Comparison of ENCODE assay signal across 20 cellular contexts in the genomic region with DNA sequence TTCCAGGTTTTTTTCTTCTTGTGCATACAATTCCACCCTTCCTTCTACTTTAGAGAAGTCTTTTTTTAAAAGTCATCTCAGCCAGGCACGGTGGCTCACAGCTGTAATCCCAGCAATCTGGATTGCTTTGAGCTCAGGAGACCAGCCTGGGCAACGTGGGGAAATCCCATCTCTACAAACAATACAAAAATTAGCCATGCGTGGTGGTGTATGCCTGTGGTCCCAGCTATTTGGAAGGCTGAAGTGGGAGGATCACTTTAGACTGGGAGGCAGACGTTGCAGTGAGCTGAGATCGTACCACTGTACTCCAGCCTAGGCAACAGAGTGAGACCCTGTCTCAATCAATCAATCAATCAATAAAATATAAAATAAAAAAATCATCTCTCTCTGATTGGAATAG. TPM values are rescaled to one million over a fixed set of nuclear protein-coding genes. Genes with fewer than 3 reads are reported as not detected.
A peak's percentile ranks its signal among the peaks of the same experiment; 100 is the strongest.
DNase-seq lines count a peak whose midpoint lies in the region; ATAC-seq, FAIRE-seq and TF ChIP-seq lines count a peak whose summit lies in the region.
"Had no signal": no experiment of that assay in that cellular context is flagged by ENCODE, and none has a peak within 500 bp of the region (broad histone marks: within the 10 kb centered on the region; RNA-seq: fewer than 3 reads in every experiment).

No MANE protein-coding gene starts in this region.

- SMC1A ChIA-PET in GM12878 (lab: Charles Lee; ENCODE audit: uncharacterized antibody, unreplicated experiment) = interaction anchor here (0.9 to 3.0 kb wide), 13 partner anchors 10 to 134 kb away, joined by 3 to 36 read pairs (median 3); a partner anchor contains a TSS

- no peak overlapping the region for H2BK5ac ChIP-seq in trophoblast cell (ENCODE audit: low read depth, low read length, poor library complexity)

- TF ChIP-seq RAD21 in GM12878 (IDR thresholded peaks at IDR 0.05; ENCODE audit: insufficient read depth, low read depth, low read length) = no peak

- no peak for TF ChIP-seq EP300 in GM12878 (IDR thresholded peaks at IDR 0.05; ENCODE audit: borderline replicate concordance in 1 of 2, control insufficient read depth in 1 of 2, low read depth in 2 of 2, low read length in 2 of 2)

- H4K20me1 ChIP-seq in GM12878 (ENCODE audit: control insufficient read depth, insufficient read depth) = no peaks in the 10 kb centered on the region

- no peaks in the 10 kb centered on the region for H3K36me3 Mint-ChIP-seq in chondrocyte (ENCODE audit: low read depth)
- H3K36me3 Mint-ChIP-seq in activated T-cell treated with anti-CD3 and anti-CD28 coated beads, Interleukin-2, amount 50 U/mL, for 24 hours (ENCODE audit: low read depth) = peaks cover 16% of the 10 kb centered on the region

- no peak overlapping the region for H3K14ac ChIP-seq in trophoblast cell (ENCODE audit: low read length)

- H3K9ac ChIP-seq in GM12878 (ENCODE audit: control insufficient read depth, insufficient read depth, low read length) (no peak overlapping the region), trophoblast cell (ENCODE audit: low read length) (no peak overlapping the region)

- no peak overlapping the region for H3K23ac ChIP-seq in trophoblast cell (ENCODE audit: low read length)

- H2AK5ac ChIP-seq in trophoblast cell (ENCODE audit: low read length) = peak overlapping the region; percentile 10

- H3K27ac ChIP-seq in GM12878 (ENCODE audit: control insufficient read depth, insufficient read depth) = no peak overlapping the region
- H3K27ac ChIP-seq in trophoblast cell (ENCODE audit: low read depth, low read length) = no peak overlapping the region
- H3K27ac ChIP-seq in ascending aorta = no peak overlapping the region
- H3K27ac ChIP-seq: upper lobe of right lung had no signal

- H2AFZ ChIP-seq in GM12878 (ENCODE audit: control insufficient read depth, low read depth, low read length) (no peak overlapping the region), trophoblast cell (ENCODE audit: insufficient read depth, low read length, poor library complexity) (no peak overlapping the region)

- H3K9me3 Mint-ChIP-seq in chondrocyte (ENCODE audit: low read depth) = no peaks in the 10 kb centered on the region
- H3K9me3 Mint-ChIP-seq in activated T-cell treated with anti-CD3 and anti-CD28 coated beads, Interleukin-2, amount 50 U/mL, for 24 hours = no peaks in the 10 kb centered on the region
- H3K9me3 Mint-ChIP-seq: activated B cell treated with CpG ODN at 0.5 μM for 24 hours; central memory CD8-positive, alpha-beta T cell; HFFc6 had no signal

- H3K79me1 ChIP-seq in trophoblast cell (ENCODE audit: low read length) = no peaks in the 10 kb centered on the region

- in situ Hi-C loops in GM12878 (cut with MboI) = loop anchor here (25.0 kb wide), 1 partner anchor 746 kb away; a partner anchor contains a TSS

- H3K79me2 ChIP-seq in GM12878 (ENCODE audit: control insufficient read depth, insufficient read depth, low read length) = no peaks in the 10 kb centered on the region
- H3K79me2 ChIP-seq in trophoblast cell (ENCODE audit: control insufficient read depth, insufficient read depth, low read length, poor library complexity) = no peaks in the 10 kb centered on the region

- no peaks in the 10 kb centered on the region for H3K27me3 Mint-ChIP-seq in chondrocyte (ENCODE audit: low read depth)
- H3K27me3 Mint-ChIP-seq in activated T-cell treated with anti-CD3 and anti-CD28 coated beads, Interleukin-2, amount 50 U/mL, for 24 hours = no peaks in the 10 kb centered on the region
- H3K27me3 Mint-ChIP-seq: activated B cell treated with CpG ODN at 0.5 μM for 24 hours; central memory CD8-positive, alpha-beta T cell; T-helper 17 cell had no signal

- peaks cover 5% of the 10 kb centered on the region for H3K4me1 Mint-ChIP-seq in chondrocyte (ENCODE audit: low read depth)
- H3K4me1 Mint-ChIP-seq in activated T-cell treated with anti-CD3 and anti-CD28 coated beads, Interleukin-2, amount 50 U/mL, for 24 hours (ENCODE audit: low read depth) = peaks cover 7% of the 10 kb centered on the region

- no peak overlapping the region for H3K18ac ChIP-seq in trophoblast cell (ENCODE audit: low read length)

- POLR2A ChIA-PET in GM12878 (lab: Charles Lee) = interaction anchor here (0.9 to 2.6 kb wide), 5 partner anchors 9 to 125 kb away, joined by 3 to 13 read pairs (median 3); no protein-coding TSS in a partner anchor

- no peak for TF ChIP-seq CTCF in GM12878 (IDR thresholded peaks at IDR 0.05 in 2 of 3, conservative IDR thresholded peaks at IDR 0.05 in 1 of 3; ENCODE audit: control insufficient read depth in 2 of 3, extremely low read depth in 1 of 3, insufficient read depth in 1 of 3, low read depth in 3 of 3, low read length in 3 of 3)
- TF ChIP-seq CTCF in chondrocyte (IDR thresholded peaks at IDR 0.05) = no peak
- no peak for TF ChIP-seq CTCF in ascending aorta (IDR thresholded peaks at IDR 0.05)

- no peak overlapping the region for H3K4me3 ChIP-seq in GM12878
- no peak overlapping the region for H3K4me3 ChIP-seq in trophoblast cell (ENCODE audit: low read depth, low read length)
- H3K4me3 ChIP-seq in ascending aorta = no peak overlapping the region
- H3K4me3 ChIP-seq: upper lobe of right lung had no signal

- no peak overlapping the region for H3K4me3 Mint-ChIP-seq in chondrocyte (ENCODE audit: unreplicated experiment)
- H3K4me3 Mint-ChIP-seq in activated T-cell treated with anti-CD3 and anti-CD28 coated beads, Interleukin-2, amount 50 U/mL, for 24 hours = no peak overlapping the region
- H3K4me3 Mint-ChIP-seq: activated B cell treated with CpG ODN at 0.5 μM for 24 hours; central memory CD8-positive, alpha-beta T cell; T-helper 17 cell had no signal

- no peaks in the 10 kb centered on the region for H3K27me3 ChIP-seq in GM12878 (replicated peaks in 1 of 2; ENCODE audit: control insufficient read depth in 2 of 2, insufficient read depth in 2 of 2, low read length in 1 of 2)
- H3K27me3 ChIP-seq in trophoblast cell (ENCODE audit: insufficient read depth, low read length) = no peaks in the 10 kb centered on the region
- no peaks in the 10 kb centered on the region for H3K27me3 ChIP-seq in ascending aorta
- H3K27me3 ChIP-seq: upper lobe of right lung had no signal

- H4K8ac ChIP-seq in trophoblast cell (ENCODE audit: low read depth, low read length) = no peak overlapping the region

- no TSS peak for BruUV-seq in GM12878 (replicated peaks; lab: Mats Ljungman, UMichigan)

- intact Hi-C loops in GM12878 (cut with micrococcal nuclease; ENCODE audit: unreplicated experiment) = no loop called here
- intact Hi-C loops in ascending aorta (cut with DNase I) = no loop called here

- DNase-seq in NCI-H187 (lab: John Stamatoyannopoulos, UW) (peak; percentile 15 to 38), NCI-H187 treated with DMSO at 0.1 percent for 48 hours (lab: John Stamatoyannopoulos, UW) (no peak), GM12878 (ENCODE audit: low read depth, low spot score) (no peak), trophoblast cell (no peak), chondrocyte (ENCODE audit: low spot score) (no peak), ascending aorta (ENCODE audit: low spot score in 2 of 2) (no peak)
- DNase-seq in activated T-cell treated with anti-CD3 and anti-CD28 coated beads, Interleukin-2, amount 50 U/mL, for 24 hours = no peak
- DNase-seq: activated B cell treated with CpG ODN at 0.5 μM for 24 hours; amniotic stem cell; DND-41; islet precursor cell; MM.1S; NCI-H2081 treated with DMSO at 0.1 percent for 48 hours; SIG-M5; stimulated activated naive CD4-positive, alpha-beta T cell; T-helper 17 cell; upper lobe of right lung had no signal

- no peak for TF ChIP-seq POLR2A in GM12878 (IDR thresholded peaks at IDR 0.05; ENCODE audit: low read depth, low read length)

- RAD21 ChIA-PET in GM12878 (lab: Charles Lee; ENCODE audit: unreplicated experiment) = interaction anchor here (1.0 to 1.9 kb wide), 6 partner anchors 10 to 134 kb away, joined by 3 to 7 read pairs (median 4); a partner anchor contains a TSS

- H3K36me3 ChIP-seq in GM12878 (ENCODE audit: control insufficient read depth in 2 of 2, insufficient read depth in 2 of 2, low read length in 1 of 2) (no peaks in the 10 kb centered on the region; a peak in 1 of 4 replicates), trophoblast cell (ENCODE audit: control insufficient read depth in 1 of 2, insufficient read depth in 2 of 2, low read length in 2 of 2) (no peaks in the 10 kb centered on the region), ascending aorta (no peaks in the 10 kb centered on the region)
- H3K36me3 ChIP-seq: upper lobe of right lung had no signal

- no peak overlapping the region for H3K4me2 ChIP-seq in GM12878 (ENCODE audit: control insufficient read depth, insufficient read depth)
- no peak overlapping the region for H3K4me2 ChIP-seq in trophoblast cell (ENCODE audit: low read length)

- H4K12ac ChIP-seq in trophoblast cell (ENCODE audit: low read depth, low read length) = no peak overlapping the region

- H3K27ac Mint-ChIP-seq in chondrocyte (ENCODE audit: unreplicated experiment) = no peak overlapping the region
- no peak overlapping the region for H3K27ac Mint-ChIP-seq in activated T-cell treated with anti-CD3 and anti-CD28 coated beads, Interleukin-2, amount 50 U/mL, for 24 hours
- H3K27ac Mint-ChIP-seq: activated B cell treated with CpG ODN at 0.5 μM for 24 hours had no signal

- H2BK12ac ChIP-seq in trophoblast cell (ENCODE audit: low read length) = no peak overlapping the region

- H3K9me3 ChIP-seq in GM12878 (replicated peaks; ENCODE audit: control insufficient read depth, insufficient read depth, low read length) (no peaks in the 10 kb centered on the region), trophoblast cell (ENCODE audit: insufficient read depth, low read depth, low read length) (no peaks in the 10 kb centered on the region), ascending aorta (no peaks in the 10 kb centered on the region)
- H3K9me3 ChIP-seq: upper lobe of right lung had no signal

- no peak overlapping the region for H4K91ac ChIP-seq in trophoblast cell (ENCODE audit: low read depth, low read length)

- ATAC-seq in HG03432 (IDR thresholded peaks at IDR 0.05; ENCODE audit: unreplicated experiment) = peak; percentile 40
- peak; percentile 81 for ATAC-seq in GM12878
- ATAC-seq: T-helper 17 cell, upper lobe of right lung had no signal

- no peak overlapping the region for H2BK120ac ChIP-seq in trophoblast cell (ENCODE audit: insufficient read depth, low read length, poor library complexity)

- CTCF ChIA-PET in GM12878 (lab: Yijun Ruan, JAX) = interaction anchor here (0.6 to 3.6 kb wide), 4 partner anchors 10 to 134 kb away, joined by 3 to 17 read pairs (median 4); no protein-coding TSS in a partner anchor

- no peak for FAIRE-seq in GM12878 (lab: Jason Lieb, UNC)

- H3K4ac ChIP-seq in trophoblast cell (ENCODE audit: low read depth, low read length) = no peak overlapping the region

- 39% methylated on average over 5 of the region's 5 CpGs for WGBS in GM12878 (ENCODE audit: insufficient coverage, insufficient replicate concordance, low lambda C conversion rate, missing lambda C conversion rate)
- no CpG with 5 or more reads among the region's 5 CpGs for WGBS in trophoblast cell (ENCODE audit: extremely low coverage, insufficient coverage, insufficient read length)

- peaks cover 7% of the 10 kb centered on the region; the same call in 1 of the 2 replicates for H3K4me1 ChIP-seq in GM12878 (ENCODE audit: control insufficient read depth, insufficient read depth, low read length)
- H3K4me1 ChIP-seq in trophoblast cell (ENCODE audit: control insufficient read depth in 1 of 2, insufficient read depth in 2 of 2, low read length in 2 of 2) = peaks cover 2 to 6% of the 10 kb centered on the region in 2 experiments
- H3K4me1 ChIP-seq in ascending aorta = no peaks in the 10 kb centered on the region
- H3K4me1 ChIP-seq: upper lobe of right lung had no signal

RNA-seq across cellular contexts. Expression of a gene that starts 14.8 kb away (rescaled TPM):
- total RNA-seq in GM12878 (2013; cell fraction: nucleolus; rRNA removed) = 35.4 and 37.7 TPM in 2 replicates
- 3.9 and 5.6 TPM in 2 replicates for total RNA-seq in GM12878 (2014; rRNA removed)
- total RNA-seq in GM12878 (2014; rRNA removed; fragmentation: Illumina TruSeq; extraction: Trizol) = 7.7 and 8.7 TPM in 2 replicates
- total RNA-seq in GM12878 (2021) = 9.4 and 13.7 TPM in 2 replicates
- 3.8 TPM for polyA plus RNA-seq in GM12878 (2011; ENCODE audit: low read depth)
- polyA plus RNA-seq in GM12878 (2011; rRNA removed) = 33.5 and 34.6 TPM in 2 replicates
- polyA plus RNA-seq in GM12878 (2011; cell fraction: cytosol; rRNA removed) = 12.1 and 12.4 TPM in 2 replicates
- 10.1 and 11.9 TPM in 2 replicates for polyA plus RNA-seq in GM12878 (2011; cell fraction: nucleus; rRNA removed)
- polyA plus RNA-seq in GM12878 (2012) = 7.9 and 10.6 TPM in 2 replicates
- polyA plus RNA-seq in GM12878 (2014; fragmentation: Illumina TruSeq; extraction: Trizol) = 11.8 and 15.0 TPM in 2 replicates
- polyA plus RNA-seq in GM12878 (2014; fragmentation: Nextera tagmentation; extraction: Ambion mirVana) = 1 to 10 TPM; 6.3 to 8.5 TPM
- 8.0 and 9.1 TPM in 2 replicates for polyA plus RNA-seq in GM12878 (2014; rRNA removed)
- 1 to 10 TPM; 6.0 to 6.8 TPM for polyA plus RNA-seq in GM12878 (2016; fragmentation: Nextera tagmentation; extraction: Ambion mirVana)
- 21.8 and 25.9 TPM in 2 replicates for polyA minus RNA-seq in GM12878 (2011; rRNA and poly(A)+ RNA removed)
- 5.1 and 5.5 TPM in 2 replicates for polyA minus RNA-seq in GM12878 (2011; cell fraction: cytosol; rRNA and poly(A)+ RNA removed)
- polyA minus RNA-seq in GM12878 (2011; cell fraction: nucleus; rRNA and poly(A)+ RNA removed) = 4.7 and 14.1 TPM in 2 replicates
- 29.1 and 30.7 TPM in 2 replicates for polyA plus RNA-seq in trophoblast cell (2013)
- 11.0 to 16.0 TPM (median 12.8 TPM) in 3 replicates for total RNA-seq in chondrocyte
- 0.64 TPM for total RNA-seq in ascending aorta

Comparison
In these comparisons a context has a peak if more than half of its experiments do, and no peak if none do; other contexts are left out.
1. DNase-seq: peak in NCI-H187 (2 of 2); none in NCI-H187 treated with DMSO at 0.1 percent for 48 hours (single experiment), GM12878 (single experiment), trophoblast cell (0 of 2), chondrocyte (single experiment), activated T-cell treated with anti-CD3 and anti-CD28 coated beads, Interleukin-2, amount 50 U/mL, for 24 hours (single experiment) and ascending aorta (0 of 2).